Comparison of ENCODE assay signal across 12 cellular contexts in genomic region chr1:19975423-19976193, GRCh38. TPM values are rescaled to one million over a fixed set of nuclear protein-coding genes. Genes with fewer than 3 reads are reported as not detected.
DNase-seq lines count a peak whose midpoint lies in the region; ATAC-seq and TF ChIP-seq lines count a peak whose summit lies in the region.
"Had no signal": no experiment of that assay in that cellular context is flagged by ENCODE, and none has a peak within 500 bp of the region (broad histone marks: within the 10 kb centered on the region; RNA-seq: fewer than 3 reads in every experiment).

No MANE protein-coding gene starts in this region.

- H3K27me3 ChIP-seq in left ventricle myocardium inferior (ENCODE audit: low read depth) = peaks cover 37% of the 10 kb centered on the region

- H3K27ac ChIP-seq in left ventricle myocardium inferior (replicated peaks) (peak overlapping the region; percentile 47), mesodermal cell (ENCODE audit: low read depth, low read length, severe bottlenecking) (peak overlapping the region; percentile 57)
- H3K27ac ChIP-seq: A549, C4-2B had no signal

- H3K4me1 ChIP-seq in left ventricle myocardium inferior = peaks cover 28% of the 10 kb centered on the region
- H3K4me1 ChIP-seq in mesodermal cell (ENCODE audit: control insufficient read depth, insufficient read depth, low read length, poor library complexity, severe bottlenecking) = peaks cover 4% of the 10 kb centered on the region
- H3K4me1 ChIP-seq: A549 had no signal

- ATAC-seq in Right ventricle myocardium inferior = peak; percentile 9
- no peak for ATAC-seq in Right ventricle myocardium superior (ENCODE audit: poor library complexity)
- no peak for ATAC-seq in GM21390 (IDR thresholded peaks at IDR 0.05; ENCODE audit: unreplicated experiment)

- TF ChIP-seq CTCF in left ventricle myocardium inferior (IDR thresholded peaks at IDR 0.05; ENCODE audit: borderline replicate concordance) = no peak

- H3K9me3 ChIP-seq in left ventricle myocardium inferior (replicated peaks) = no peaks in the 10 kb centered on the region
- no peaks in the 10 kb centered on the region for H3K9me3 ChIP-seq in mesodermal cell (ENCODE audit: control insufficient read depth, low read length)
- H3K9me3 ChIP-seq: A549 had no signal

- H3K36me3 ChIP-seq in left ventricle myocardium inferior (no peaks in the 10 kb centered on the region), mesodermal cell (ENCODE audit: control insufficient read depth, insufficient read depth, low read length) (no peaks in the 10 kb centered on the region)

- WGBS in mesodermal cell (ENCODE audit: insufficient coverage in 2 of 2), 2 experiments = 50 to 68% methylated on average over 2 to 3 of the region's 6 CpGs

- intact Hi-C loops in Right ventricle myocardium inferior (cut with DNase I) = loop anchor here (5.0 to 10.0 kb wide), 4 partner anchors 52 to 177 kb away; partner anchors contain the start of gene PLA2G5
- intact Hi-C loops in Right ventricle myocardium superior (cut with DNase I) = loop anchor here (5.0 kb wide), 1 partner anchor 117 kb away; no protein-coding TSS in a partner anchor
- intact Hi-C loops in left ventricle myocardium inferior (cut with micrococcal nuclease) = loop anchor here (10.0 kb wide), 1 partner anchor 119 kb away; no protein-coding TSS in a partner anchor
- intact Hi-C loops in posterior cingulate gyrus (cut with DNase I) = loop anchor here (10.0 kb wide), 1 partner anchor 179 kb away; no protein-coding TSS in a partner anchor

- DNase-seq in Right ventricle myocardium inferior (ENCODE audit: missing footprints) = no peak
- no peak for DNase-seq in Right ventricle myocardium superior
- DNase-seq in left ventricle myocardium inferior = no peak
- no peak for DNase-seq in NCI-H446 treated with DMSO at 0.1 percent for 48 hours (lab: John Stamatoyannopoulos, UW)
- DNase-seq in posterior cingulate gyrus = no peak
- no peak for DNase-seq in activated T-cell treated with anti-CD3 and anti-CD28 coated beads, Interleukin-2, amount 50 U/mL, for 1 hour
- DNase-seq: NCI-H1436 treated with DMSO at 0.1 percent for 48 hours; NK-92 treated with Interleukin-12 subunit alpha and Interleukin-12 subunit beta, amount 100 ng/mL, for 24 hours had no signal

- peak overlapping the region; percentile 26 for H3K4me3 ChIP-seq in left ventricle myocardium inferior
- H3K4me3 ChIP-seq in mesodermal cell (ENCODE audit: extremely low read depth, insufficient read depth, low read length, poor library complexity, severe bottlenecking) = no peak overlapping the region
- H3K4me3 ChIP-seq: A549 had no signal

RNA-seq across cellular contexts. Expression of gene PLA2G2A, which starts 3.8 kb away (rescaled TPM):
- total RNA-seq in Right ventricle myocardium inferior (332 TPM), Right ventricle myocardium superior (154 TPM), left ventricle myocardium inferior (69.0 TPM)
- 3.2 TPM for polyA plus RNA-seq in mesodermal cell (2013, experiment 1 of 2)
- polyA plus RNA-seq in mesodermal cell (2013, experiment 2 of 2) = 2.5 TPM

RNA-seq across cellular contexts. Expression of gene PLA2G2E, which starts 52.2 kb away (rescaled TPM):
- not detected for total RNA-seq in Right ventricle myocardium inferior
- total RNA-seq in Right ventricle myocardium superior = not detected
- not detected for total RNA-seq in left ventricle myocardium inferior
- not detected for polyA plus RNA-seq in mesodermal cell (2013, experiment 1 of 2)
- polyA plus RNA-seq in mesodermal cell (2013, experiment 2 of 2) = not detected
- polyA plus RNA-seq: A549 had no signal
